Comparison of ENCODE assay signal across 9 cellular contexts in genomic region chr10:79249156-79250121, GRCh38.
A peak's percentile ranks its signal among the peaks of the same experiment; 100 is the strongest.
DNase-seq lines count a peak whose midpoint lies in the region; ATAC-seq and TF ChIP-seq lines count a peak whose summit lies in the region.
"Had no signal": no experiment of that assay in that cellular context is flagged by ENCODE, and none has a peak within 500 bp of the region (broad histone marks: within the 10 kb centered on the region; RNA-seq: fewer than 3 reads in every experiment).

No MANE protein-coding gene starts in this region.

- H3T11ph ChIP-seq in H9 (ENCODE audit: low read length) = no peak overlapping the region

- H3K4me1 ChIP-seq in prostate gland (replicated peaks) (peaks cover 18% of the 10 kb centered on the region), H9 (ENCODE audit: insufficient read depth, low read length) (no peaks in the 10 kb centered on the region)

- no peak overlapping the region for H4K8ac ChIP-seq in H9 (replicated peaks; ENCODE audit: insufficient read length, low read depth, low read length)

- H3K4me1 Mint-ChIP-seq in T-helper 1 cell treated with Interleukin-12 subunit alpha and Interleukin-12 subunit beta and Interleukin-4 antibody, amounts not matched to agents 30 μg/mL and 1 μg/mL, for 36 hours (ENCODE audit: low read depth) = peaks cover 69% of the 10 kb centered on the region
- H3K4me1 Mint-ChIP-seq in H9 = peaks cover 10 to 17% of the 10 kb centered on the region in 2 experiments

- H2BK15ac ChIP-seq in H9 (ENCODE audit: low read depth, low read length) = no peak overlapping the region

- H3K79me1 ChIP-seq in H9 (ENCODE audit: insufficient read depth, low read depth, low read length, poor library complexity, severe bottlenecking) = no peaks in the 10 kb centered on the region

- no peak overlapping the region for H3K4me3 ChIP-seq in prostate gland

- no peak for TF ChIP-seq POLR2A in prostate gland (IDR thresholded peaks at IDR 0.05)

- H3K36me3 Mint-ChIP-seq in T-helper 1 cell treated with Interleukin-12 subunit alpha and Interleukin-12 subunit beta and Interleukin-4 antibody, amounts not matched to agents 30 μg/mL and 1 μg/mL, for 36 hours (ENCODE audit: low read depth) = peaks cover 4% of the 10 kb centered on the region
- peaks cover 0 to 1% (median 1%) of the 10 kb centered on the region in 3 experiments; a peak in 4 of 7 replicates for H3K36me3 Mint-ChIP-seq in H9 (ENCODE audit: insufficient read depth in 1 of 3, low read depth in 3 of 3)

- H3K23ac ChIP-seq in H9 (ENCODE audit: insufficient read length, low read depth, low read length) = no peak overlapping the region

- H3K4me2 ChIP-seq in H9 (ENCODE audit: insufficient read depth, insufficient read length, low read length) = no peak overlapping the region

- peak overlapping the region; percentile 84 for H3K27ac Mint-ChIP-seq in T-helper 1 cell treated with Interleukin-12 subunit alpha and Interleukin-12 subunit beta and Interleukin-4 antibody, amounts not matched to agents 30 μg/mL and 1 μg/mL, for 36 hours
- no peak overlapping the region; a peak in 1 of 7 replicates for H3K27ac Mint-ChIP-seq in H9

- no peak overlapping the region for H4K5ac ChIP-seq in H9 (ENCODE audit: insufficient read length, low read depth, low read length)

- no peak overlapping the region for H2BK120ac ChIP-seq in H9 (ENCODE audit: low read depth, low read length, poor library complexity, severe bottlenecking)

- no peak overlapping the region for H2AFZ ChIP-seq in H9 (ENCODE audit: low read length)

- H3K36me3 ChIP-seq in prostate gland = no peaks in the 10 kb centered on the region

- no peaks in the 10 kb centered on the region for H3K9me3 ChIP-seq in prostate gland
- H3K9me3 ChIP-seq in H9 (ENCODE audit: control insufficient read depth, low read depth, low read length) = no peaks in the 10 kb centered on the region

- H3K27me3 Mint-ChIP-seq in T-helper 1 cell treated with Interleukin-12 subunit alpha and Interleukin-12 subunit beta and Interleukin-4 antibody, amounts not matched to agents 30 μg/mL and 1 μg/mL, for 36 hours (ENCODE audit: low read depth) = no peaks in the 10 kb centered on the region
- H3K27me3 Mint-ChIP-seq in H9 (ENCODE audit: low read depth) = peaks cover 27% of the 10 kb centered on the region

- 85% methylated on average over 20 of the region's 20 CpGs for WGBS in prostate gland
- WGBS in H9 (ENCODE audit: extremely low coverage, insufficient read length, low lambda C conversion rate) = no CpG with 5 or more reads among the region's 20 CpGs

- H3K9me3 Mint-ChIP-seq in T-helper 1 cell treated with Interleukin-12 subunit alpha and Interleukin-12 subunit beta and Interleukin-4 antibody, amounts not matched to agents 30 μg/mL and 1 μg/mL, for 36 hours = no peaks in the 10 kb centered on the region
- H3K9me3 Mint-ChIP-seq in H9 = no peaks in the 10 kb centered on the region

- H3K18ac ChIP-seq in H9 (ENCODE audit: insufficient read length, low read depth, low read length) = no peak overlapping the region

- intact Hi-C loops in prostate gland (cut with DNase I) = no loop called here

- no peak overlapping the region for H3K9ac ChIP-seq in H9 (ENCODE audit: extremely low read depth, insufficient read length, low read length)

- no peaks in the 10 kb centered on the region for H3K79me2 ChIP-seq in H9 (ENCODE audit: insufficient read depth, low read length)

- H3K27me3 ChIP-seq in prostate gland (replicated peaks; ENCODE audit: insufficient read depth) (no peaks in the 10 kb centered on the region), H9 (ENCODE audit: insufficient read depth, low read length) (peaks cover 8% of the 10 kb centered on the region)

- H2BK20ac ChIP-seq in H9 (ENCODE audit: low read depth, low read length, poor library complexity, severe bottlenecking) = no peak overlapping the region

- H3K4me3 Mint-ChIP-seq in T-helper 1 cell treated with Interleukin-12 subunit alpha and Interleukin-12 subunit beta and Interleukin-4 antibody, amounts not matched to agents 30 μg/mL and 1 μg/mL, for 36 hours = peak overlapping the region; percentile 57
- no peak overlapping the region for H3K4me3 Mint-ChIP-seq in H9

- H2BK12ac ChIP-seq in H9 (ENCODE audit: insufficient read length, low read depth, low read length) = no peak overlapping the region

- H4K91ac ChIP-seq in H9 (ENCODE audit: insufficient read length, low read depth, low read length) = no peak overlapping the region

- DNase-seq in prostate gland (ENCODE audit: low spot score) (no peak), H9 (no peak), NCI-H2171 treated with DMSO at 0.1 percent for 48 hours (lab: John Stamatoyannopoulos, UW) (no peak), GOT3 (lab: John Stamatoyannopoulos, UW) (no peak), NCI-H187 (lab: John Stamatoyannopoulos, UW) (no peak)

- H3K23me2 ChIP-seq in H9 (ENCODE audit: insufficient read length, low read depth, low read length, poor library complexity, severe bottlenecking) = no peaks in the 10 kb centered on the region

- peak; percentile 61 for ATAC-seq in GM18868 (IDR thresholded peaks at IDR 0.05; ENCODE audit: unreplicated experiment)
- ATAC-seq in HG02623 (IDR thresholded peaks at IDR 0.05; ENCODE audit: unreplicated experiment) = peak; percentile 58

- no peak overlapping the region for H2AK5ac ChIP-seq in H9 (ENCODE audit: insufficient read length, low read length)

- H3K14ac ChIP-seq in H9 (ENCODE audit: insufficient read depth, low read length) = no peak overlapping the region

- TF ChIP-seq CTCF in prostate gland (IDR thresholded peaks at IDR 0.05) = no peak
- no peak for TF ChIP-seq CTCF in H9 (conservative IDR thresholded peaks at IDR 0.05)

- H2BK5ac ChIP-seq in H9 (ENCODE audit: insufficient read length, low read length) = no peak overlapping the region

- no peak overlapping the region for H3K4ac ChIP-seq in H9 (ENCODE audit: low read depth, low read length)

- H4K20me1 ChIP-seq in H9 (ENCODE audit: control insufficient read depth, insufficient read depth, insufficient read length) = peaks cover 3% of the 10 kb centered on the region

- no peak overlapping the region for H3K56ac ChIP-seq in H9 (ENCODE audit: insufficient read length, low read depth, low read length)

- H3K27ac ChIP-seq in prostate gland (peak overlapping the region; percentile 9 to 21), H9 (ENCODE audit: insufficient read length, low read depth, low read length) (no peak overlapping the region)
- H3K27ac ChIP-seq: epithelial cell of prostate had no signal
